ENCODE assay signal across 11 cellular contexts in the genomic region with DNA sequence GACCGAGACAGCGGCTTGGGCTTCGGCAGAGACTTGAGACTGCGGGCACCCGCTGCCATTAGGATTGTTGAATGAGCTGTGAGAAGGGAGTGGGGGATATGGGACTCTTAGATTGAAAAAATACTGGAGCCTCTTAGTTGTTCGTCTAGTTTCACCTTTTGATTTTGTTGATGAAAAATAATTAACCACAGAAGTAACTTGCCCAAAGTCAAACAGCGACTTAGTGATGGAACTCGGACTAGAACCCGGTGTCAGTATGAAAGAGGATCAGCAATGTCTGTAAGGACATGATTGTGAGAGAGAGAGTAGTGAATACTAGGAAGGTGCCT. TPM values are rescaled to one million over a fixed set of nuclear protein-coding genes. Genes with fewer than 3 reads are reported as not detected.
DNase-seq lines count a peak whose midpoint lies in the region; ATAC-seq and TF ChIP-seq lines count a peak whose summit lies in the region.
"Had no signal": no experiment of that assay in that cellular context is flagged by ENCODE, and none has a peak within 500 bp of the region (broad histone marks: within the 10 kb centered on the region; RNA-seq: fewer than 3 reads in every experiment).

No MANE protein-coding gene starts in this region.

- H3K36me3 Mint-ChIP-seq in GM23338 (ENCODE audit: low read depth), result no peaks in the 10 kb centered on the region
- H3K36me3 Mint-ChIP-seq: activated naive CD8-positive, alpha-beta T cell had no signal

- no peaks in the 10 kb centered on the region for H3K9me3 Mint-ChIP-seq in GM23338
- H3K9me3 Mint-ChIP-seq: nephron; stimulated activated naive CD8-positive, alpha-beta T cell treated with anti-CD3 and anti-CD28 coated beads, Interleukin-15, Interleukin-2, amounts not matched to agents 100 ng/mL and 50 ng/mL, for 24 hours had no signal

- H3K4me3 Mint-ChIP-seq in GM23338, result no peak overlapping the region
- H3K4me3 Mint-ChIP-seq: activated naive CD8-positive, alpha-beta T cell; nephron; stimulated activated naive CD8-positive, alpha-beta T cell treated with anti-CD3 and anti-CD28 coated beads, Interleukin-15, Interleukin-2, amounts not matched to agents 100 ng/mL and 50 ng/mL, for 24 hours had no signal

- H3K27me3 Mint-ChIP-seq in GM23338 (ENCODE audit: insufficient read depth, low read depth, poor library complexity), result peaks cover 4% of the 10 kb centered on the region

- H3K36me3 ChIP-seq in GM23338 (ENCODE audit: insufficient read depth) (no peaks in the 10 kb centered on the region), iPS-15b (ENCODE audit: control insufficient read depth, insufficient read depth, low read length) (no peaks in the 10 kb centered on the region), stomach smooth muscle (ENCODE audit: control insufficient read depth in 2 of 2, insufficient read depth in 2 of 2, low read length in 2 of 2) (no peaks in the 10 kb centered on the region)

- ATAC-seq in GM23338 (no peak), HG03139 (IDR thresholded peaks at IDR 0.05; ENCODE audit: unreplicated experiment) (no peak), HG02885 (IDR thresholded peaks at IDR 0.05; ENCODE audit: poor library complexity, unreplicated experiment) (no peak)

- no peak overlapping the region for H2AFZ ChIP-seq in GM23338

- TF ChIP-seq CTCF in GM23338 (conservative IDR thresholded peaks at IDR 0.05; ENCODE audit: low read depth in 2 of 2) (no peak), WI38 (IDR thresholded peaks at IDR 0.05; ENCODE audit: low read depth, low read length) (no peak)

- H3K9ac ChIP-seq in iPS-15b (ENCODE audit: low read depth, low read length) (peak overlapping the region; percentile 62), stomach smooth muscle (ENCODE audit: low read length in 2 of 2) (peak overlapping the region; percentile 64 to 96)

- H3F3A ChIP-seq in GM23338 (replicated peaks; ENCODE audit: low read depth), result no peaks in the 10 kb centered on the region

- H3K79me2 ChIP-seq in GM23338 (replicated peaks; ENCODE audit: insufficient read depth), result peaks cover 18% of the 10 kb centered on the region; the same call in 1 of the 2 replicates

- DNase-seq in GM23338 (ENCODE audit: low spot score), result no peak
- DNase-seq in COR-L47 (lab: John Stamatoyannopoulos, UW), result no peak
- DNase-seq in glomerular visceral epithelial cell (ENCODE audit: extremely low spot score), result no peak

- no peak overlapping the region for H3K27ac ChIP-seq in GM23338 (ENCODE audit: low read depth)
- H3K27ac ChIP-seq in stomach smooth muscle (ENCODE audit: low read length), result peak overlapping the region; percentile 89

- H3K9me3 ChIP-seq in iPS-15b (ENCODE audit: control insufficient read depth, insufficient read depth, low read length) (no peaks in the 10 kb centered on the region), stomach smooth muscle (ENCODE audit: control insufficient read depth in 2 of 2, low read length in 2 of 2) (no peaks in the 10 kb centered on the region)

- H3K27ac Mint-ChIP-seq in GM23338, result no peak overlapping the region
- H3K27ac Mint-ChIP-seq: activated naive CD8-positive, alpha-beta T cell; stimulated activated naive CD8-positive, alpha-beta T cell treated with anti-CD3 and anti-CD28 coated beads, Interleukin-15, Interleukin-2, amounts not matched to agents 100 ng/mL and 50 ng/mL, for 24 hours had no signal

- peak overlapping the region; percentile 56 for H3K4me3 ChIP-seq in GM23338
- H3K4me3 ChIP-seq in WI38 (ENCODE audit: low read depth, low read length), result peak overlapping the region; percentile 96
- H3K4me3 ChIP-seq in iPS-15b (ENCODE audit: low read depth, low read length), result peak overlapping the region; percentile 86
- H3K4me3 ChIP-seq in stomach smooth muscle (ENCODE audit: low read length in 2 of 2), result peak overlapping the region; percentile 69 to 90

- H3K9me2 ChIP-seq in GM23338 (ENCODE audit: insufficient read depth), result no peaks in the 10 kb centered on the region

- H3K4me1 Mint-ChIP-seq in GM23338, result peaks cover 6% of the 10 kb centered on the region; the same call in 2 of the 3 replicates

- H4K20me1 ChIP-seq in GM23338 (replicated peaks; ENCODE audit: insufficient read depth), result no peaks in the 10 kb centered on the region

- H3K4me1 ChIP-seq in GM23338 (ENCODE audit: insufficient read depth) (0 out of 2 replicates have a peak, but pooled peaks cover 3% of the 10 kb centered on the region), iPS-15b (ENCODE audit: control insufficient read depth, insufficient read depth, low read length) (no peaks in the 10 kb centered on the region), stomach smooth muscle (ENCODE audit: control insufficient read depth, insufficient read depth, low read length) (peaks cover 17% of the 10 kb centered on the region)

- H3K27me3 ChIP-seq in GM23338 (ENCODE audit: insufficient read depth), result no peaks in the 10 kb centered on the region
- H3K27me3 ChIP-seq in iPS-15b (ENCODE audit: control insufficient read depth, insufficient read depth, low read length), result no peaks in the 10 kb centered on the region
- no peaks in the 10 kb centered on the region for H3K27me3 ChIP-seq in stomach smooth muscle (ENCODE audit: control insufficient read depth in 1 of 2, insufficient read depth in 2 of 2, low read length in 2 of 2)

- peak overlapping the region; percentile 74 for H3K4me2 ChIP-seq in GM23338

TF ChIP-seq in GM23338, 12 proteins besides CTCF, POLR2A, EP300 and RAD21:
- no peak for TF ChIP-seq EZH2 (IDR thresholded peaks at IDR 0.05; ENCODE audit: low read depth, unreplicated experiment)
- TF ChIP-seq JUNB (IDR thresholded peaks at IDR 0.05; ENCODE audit: unreplicated experiment), result no peak
- TF ChIP-seq, protein P1, sequence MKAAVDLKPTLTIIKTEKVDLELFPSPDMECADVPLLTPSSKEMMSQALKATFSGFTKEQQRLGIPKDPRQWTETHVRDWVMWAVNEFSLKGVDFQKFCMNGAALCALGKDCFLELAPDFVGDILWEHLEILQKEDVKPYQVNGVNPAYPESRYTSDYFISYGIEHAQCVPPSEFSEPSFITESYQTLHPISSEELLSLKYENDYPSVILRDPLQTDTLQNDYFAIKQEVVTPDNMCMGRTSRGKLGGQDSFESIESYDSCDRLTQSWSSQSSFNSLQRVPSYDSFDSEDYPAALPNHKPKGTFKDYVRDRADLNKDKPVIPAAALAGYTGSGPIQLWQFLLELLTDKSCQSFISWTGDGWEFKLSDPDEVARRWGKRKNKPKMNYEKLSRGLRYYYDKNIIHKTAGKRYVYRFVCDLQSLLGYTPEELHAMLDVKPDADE (IDR thresholded peaks at IDR 0.05), result no peak

RNA-seq across cellular contexts. Expression of a gene that starts 0.5 kb away (rescaled TPM):
- total RNA-seq in GM23338 (2014; rRNA removed; shearing (Covaris generic)), result 19.8 and 34.5 TPM in 2 replicates
- 43.7 and 56.8 TPM in 2 replicates for polyA plus RNA-seq in GM23338 (2016; fragmentation: Nextera tagmentation; extraction: Ambion mirVana)
